21 cellular contexts compared by ENCODE assay signal in the genomic region with DNA sequence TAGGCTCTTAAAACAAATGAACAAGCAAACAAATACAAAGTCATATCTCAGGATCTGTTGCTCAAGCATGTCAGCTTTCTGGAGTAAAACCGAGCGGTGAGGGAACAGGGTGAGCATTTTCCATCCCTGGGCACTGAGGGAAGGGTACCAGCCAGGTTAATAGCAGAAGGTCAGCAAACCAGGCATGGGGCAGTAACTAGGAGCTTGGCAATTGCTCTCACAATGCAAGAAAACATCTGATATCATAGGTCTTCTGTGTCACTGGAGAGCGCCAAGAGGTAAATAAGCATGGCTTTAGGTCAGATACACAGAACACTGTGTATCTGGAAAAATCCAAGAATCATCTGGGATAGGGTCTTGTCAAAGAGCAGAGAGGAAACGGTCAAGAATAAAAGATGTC.
"Had no signal": no experiment of that assay in that cellular context is flagged by ENCODE, and none has a peak within 500 bp of the region (broad histone marks: within the 10 kb centered on the region; RNA-seq: fewer than 3 reads in every experiment).

No MANE protein-coding gene starts in this region.

- ATAC-seq: foreskin keratinocyte, gastroesophageal sphincter, heart left ventricle, left cardiac atrium, lower lobe of right lung, mucosa of descending colon had no signal

- DNase-seq: dermis blood vessel endothelial cell; dorsolateral prefrontal cortex; effector CD4-positive, alpha-beta T cell; effector memory CD4-positive, alpha-beta T cell; foreskin keratinocyte; heart left ventricle; hypothalamus; immature natural killer cell; left cardiac atrium; left ventricle myocardium inferior; lower lobe of right lung; mesenchymal stem cell; mucosa of descending colon had no signal

- H3K4me1 ChIP-seq: foreskin keratinocyte had no signal

- H3K4me3 ChIP-seq: coronary artery, dorsolateral prefrontal cortex, esophagus muscularis mucosa, gastroesophageal sphincter, heart left ventricle, hepatocyte, left ventricle myocardium inferior, lower lobe of right lung, mucosa of descending colon had no signal

- H3K36me3 ChIP-seq: esophagus muscularis mucosa, gastroesophageal sphincter, heart left ventricle, left ventricle myocardium inferior, lower lobe of right lung had no signal

- H3K79me2 ChIP-seq: hepatocyte had no signal

- H3K4me2 ChIP-seq: hepatocyte had no signal

- H3K9me3 ChIP-seq: lower lobe of right lung had no signal

- H3K27me3 ChIP-seq: esophagus muscularis mucosa, foreskin keratinocyte, gastroesophageal sphincter, hepatocyte had no signal

- FAIRE-seq: colon, endothelial cell of umbilical vein, frontal cortex, keratinocyte had no signal

- H3K27ac ChIP-seq: coronary artery, dorsolateral prefrontal cortex, esophagus muscularis mucosa, foreskin keratinocyte, gastroesophageal sphincter, heart left ventricle, hepatocyte, left ventricle myocardium inferior, lower lobe of right lung had no signal

- H2AFZ ChIP-seq: hepatocyte had no signal
